Comparison of ENCODE assay signal across 9 cellular contexts in the genomic region with DNA sequence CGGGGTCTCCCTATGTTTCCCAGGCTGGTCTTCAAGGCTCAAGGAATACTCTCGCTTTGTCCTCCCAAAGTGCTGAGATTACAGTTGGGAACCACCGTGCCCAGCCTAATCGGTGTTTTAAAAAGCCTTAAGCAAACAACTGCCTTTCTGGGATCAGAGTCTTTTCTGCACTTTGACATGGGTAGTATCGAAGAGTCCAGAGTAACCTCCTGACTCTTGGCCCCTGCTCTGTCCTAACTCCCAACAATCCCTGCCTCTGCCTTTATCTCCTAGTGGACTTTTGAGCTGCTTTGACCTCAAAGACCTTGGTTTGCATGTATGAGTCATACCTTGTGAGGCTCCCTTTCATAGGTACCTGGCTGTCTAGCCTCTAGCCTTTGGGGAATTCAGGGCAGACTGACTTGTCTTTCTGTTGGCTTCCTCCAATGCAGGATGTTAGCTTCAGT. TPM values are rescaled to one million over a fixed set of nuclear protein-coding genes. Genes with fewer than 3 reads are reported as not detected.
DNase-seq lines count a peak whose midpoint lies in the region; ATAC-seq and TF ChIP-seq lines count a peak whose summit lies in the region.
"Had no signal": no experiment of that assay in that cellular context is flagged by ENCODE, and none has a peak within 500 bp of the region (broad histone marks: within the 10 kb centered on the region; RNA-seq: fewer than 3 reads in every experiment).

No MANE protein-coding gene starts in this region.

- CTCF ChIA-PET in GM10248 (lab: Yijun Ruan, JAX) = interaction anchor here (0.7 to 1.2 kb wide), 3 partner anchors 22 to 46 kb away, joined by 3 to 4 read pairs (median 3); a partner anchor contains a TSS

- H3K36me3 ChIP-seq in GM23248 (ENCODE audit: low read depth) (no peaks in the 10 kb centered on the region; the same call in 1 of the 2 replicates), left lung (no peaks in the 10 kb centered on the region), BE2C (no peaks in the 10 kb centered on the region; the same call in 1 of the 2 replicates)

- DNase-seq in GM10248 (ENCODE audit: extremely low spot score) = peak; percentile 53
- DNase-seq in GM23248 = peak; percentile 19
- DNase-seq in NCI-H226 = peak; percentile 77
- DNase-seq in left lung = no peak
- DNase-seq in NCI-H82 (lab: John Stamatoyannopoulos, UW) = no peak
- no peak for DNase-seq in BE2C
- DNase-seq in foreskin melanocyte = no peak

- no peaks in the 10 kb centered on the region for H3K9me3 ChIP-seq in GM23248 (ENCODE audit: low read depth)
- no peaks in the 10 kb centered on the region for H3K9me3 ChIP-seq in left lung
- no peaks in the 10 kb centered on the region for H3K9me3 ChIP-seq in BE2C

- no peak overlapping the region for H2AFZ ChIP-seq in GM23248

- H3K4me1 ChIP-seq in GM23248 (ENCODE audit: insufficient read depth) = peaks cover 52% of the 10 kb centered on the region
- H3K4me1 ChIP-seq in left lung = peaks cover 4 to 18% of the 10 kb centered on the region in 2 donors
- peaks cover 4% of the 10 kb centered on the region; the same call in 1 of the 2 replicates for H3K4me1 ChIP-seq in BE2C

- no peak overlapping the region for H3K4me3 ChIP-seq in GM23248
- H3K4me3 ChIP-seq in left lung = no peak overlapping the region
- H3K4me3 ChIP-seq in BE2C (ENCODE audit: low read depth, low read length) = no peak overlapping the region

- in situ Hi-C loops in GM23248 (cut with MboI) = no loop called here

- H3K4me2 ChIP-seq in GM23248 (ENCODE audit: unreplicated experiment) = peak overlapping the region; percentile 8

- no peaks in the 10 kb centered on the region for H3K9me2 ChIP-seq in GM23248 (ENCODE audit: insufficient read depth)

- POLR2A ChIA-PET in GM10248 (lab: Yijun Ruan, JAX) = no interaction called here

- ATAC-seq in left lung (peak; percentile 72), GM19324 (IDR thresholded peaks at IDR 0.05; ENCODE audit: low FRiP score, unreplicated experiment) (no peak)
- ATAC-seq: sciatic nerve had no signal

- 98% methylated on average over 5 of the region's 5 CpGs for WGBS in GM23248 (ENCODE audit: low coverage in 1 of 2, low lambda C conversion rate in 2 of 2, missing lambda C conversion rate in 2 of 2), 2 experiments

- intact Hi-C loops in left lung (cut with DNase I) = no loop called here

- no peaks in the 10 kb centered on the region for H3K27me3 ChIP-seq in GM23248 (replicated peaks; ENCODE audit: insufficient read depth)
- no peaks in the 10 kb centered on the region for H3K27me3 ChIP-seq in left lung
- no peaks in the 10 kb centered on the region for H3K27me3 ChIP-seq in BE2C

- H4K20me1 ChIP-seq in GM23248 (ENCODE audit: insufficient read depth) = no peaks in the 10 kb centered on the region

- H3K9ac ChIP-seq in GM23248 = no peak overlapping the region

- peaks cover 42% of the 10 kb centered on the region for H3F3A ChIP-seq in GM23248 (ENCODE audit: insufficient read depth)

- H3K27ac ChIP-seq in GM23248 (peak overlapping the region; percentile 57), left lung (peak overlapping the region; percentile 48 to 79)

- TF ChIP-seq CTCF in GM10248 (IDR thresholded peaks at IDR 0.05; ENCODE audit: control extremely low read depth, extremely low read depth, low read depth, missing control alignments) (no peak), left lung (IDR thresholded peaks at IDR 0.05) (no peak), BE2C (IDR thresholded peaks at IDR 0.05; ENCODE audit: low read depth, low read length) (no peak)

- H3K79me2 ChIP-seq in GM23248 (ENCODE audit: insufficient read depth) = no peaks in the 10 kb centered on the region; the same call in 1 of the 2 replicates

RNA-seq across cellular contexts. Expression of a gene that starts 21.0 kb away (rescaled TPM):
- 41.2 and 41.6 TPM in 2 replicates for total RNA-seq in GM23248 (2014; rRNA removed; shearing (Covaris generic))
- polyA plus RNA-seq in GM23248 (2016; fragmentation: Nextera tagmentation; extraction: Ambion mirVana) = 27.0 and 29.6 TPM in 2 replicates
- 10 to 100 TPM; 59.8 to 60.9 TPM for total RNA-seq in left lung
- 42.2 TPM for polyA plus RNA-seq in BE2C (2012; ENCODE audit: insufficient read depth, insufficient read length, low read depth)

Comparison
In these comparisons a context has a peak if more than half of its experiments do, and no peak if none do; other contexts are left out.
1. DNase-seq: peak in GM10248 (single experiment), GM23248 (single experiment) and NCI-H226 (single experiment); none in left lung (0 of 2), NCI-H82 (single experiment), BE2C (single experiment) and foreskin melanocyte (single experiment).